ENCODE assay signal across 8 cellular contexts in the genomic region with DNA sequence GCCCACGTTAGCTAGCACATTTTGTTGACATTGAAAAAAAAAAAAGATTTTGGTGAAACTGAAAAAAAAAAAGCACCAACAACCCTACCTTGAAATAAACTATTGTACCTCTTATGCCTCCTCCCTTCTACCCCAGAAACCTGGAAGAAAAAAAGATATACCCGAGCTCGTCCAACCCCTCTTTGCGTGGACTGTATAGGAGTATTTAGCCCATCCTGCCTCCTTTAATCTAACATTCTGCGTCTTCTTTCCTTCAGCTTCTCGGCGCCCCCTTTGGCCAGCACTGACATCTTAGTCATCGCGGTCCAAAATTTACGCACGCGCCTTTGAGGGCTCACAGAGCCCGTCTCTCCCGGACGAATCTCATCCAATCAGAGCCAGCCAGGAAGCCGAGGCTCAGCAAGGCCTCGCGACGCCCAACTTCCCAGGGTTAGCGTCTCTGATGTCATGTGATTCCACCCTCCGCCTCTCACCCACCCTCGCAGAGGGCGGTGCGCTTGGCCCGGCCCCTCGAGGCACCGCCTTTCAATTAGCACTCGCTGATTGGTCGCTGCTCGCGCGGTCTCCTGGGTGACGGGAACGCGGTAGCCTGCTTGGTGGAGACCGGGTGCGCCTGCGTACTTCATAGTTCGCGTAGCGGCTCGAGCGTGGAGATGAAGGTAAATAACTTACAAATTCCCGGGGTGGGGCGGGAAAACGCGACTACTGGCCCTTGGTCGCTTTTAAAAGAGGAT. TPM values are rescaled to one million over a fixed set of nuclear protein-coding genes. Genes with fewer than 3 reads are reported as not detected.
DNase-seq lines count a peak whose midpoint lies in the region; TF ChIP-seq lines count a peak whose summit lies in the region.

A gene (plus strand): TSS at position 625 of the 734 bp plus-strand sequence. CDS start 29 bp downstream, at position 654.

- WGBS in mesenchymal stem cell = under 1% methylated on average over 47 of the region's 48 CpGs

- TF ChIP-seq CTCF in GM20000 (IDR thresholded peaks at IDR 0.05; ENCODE audit: extremely low read depth, missing control alignments) = peak; percentile 42

- no peak within 1 kb of the TSS for H2BK12ac ChIP-seq in mesenchymal stem cell (ENCODE audit: low read length in 2 of 2)

- DNase-seq in COR-L47 (lab: John Stamatoyannopoulos, UW) (peak; percentile 99), GM20000 (ENCODE audit: low spot score) (peak; percentile 94), HT-29 (ENCODE audit: low spot score) (peak; percentile 99), NOMO-1 (lab: John Stamatoyannopoulos, UW; ENCODE audit: unreplicated experiment in 2 of 2) (peak; percentile 99), mesenchymal stem cell (peak; percentile 100)
- peak; percentile 96 to 97 for DNase-seq in activated CD8-positive, alpha-beta memory T cell treated with anti-CD3 and anti-CD28 coated beads for 4 hours (ENCODE audit: low read depth in 2 of 2)
- peak; percentile 98 for DNase-seq in stimulated activated CD8-positive, alpha-beta memory T cell treated with anti-CD3 and anti-CD28 coated beads, Interleukin-12 subunit alpha, Interleukin-12 subunit beta, amount 100 ng/mL, for 4 hours (ENCODE audit: low read depth)

- peak within 1 kb of the TSS; percentile 39 for H4K91ac ChIP-seq in mesenchymal stem cell (ENCODE audit: low read length)

- H3K18ac ChIP-seq in mesenchymal stem cell (ENCODE audit: low read depth in 1 of 2, low read length in 2 of 2) = peak within 1 kb of the TSS; percentile 22 to 54

- no peaks in the 10 kb centered on the region for H3K27me3 ChIP-seq in endocrine pancreas (ENCODE audit: control insufficient read depth, insufficient read depth, low read length)
- no peaks in the 10 kb centered on the region for H3K27me3 ChIP-seq in mesenchymal stem cell (ENCODE audit: control insufficient read depth in 1 of 2, insufficient read depth in 1 of 2, low read length in 2 of 2)

- H2BK120ac ChIP-seq in mesenchymal stem cell (ENCODE audit: low read depth, low read length) = no peak within 1 kb of the TSS

- H3K4me1 ChIP-seq in endocrine pancreas (ENCODE audit: control insufficient read depth, insufficient read depth, low read length) (peaks cover 4% of the 10 kb centered on the region), mesenchymal stem cell (ENCODE audit: control insufficient read depth, insufficient read depth, low read depth, low read length) (no peaks in the 10 kb centered on the region)

- H2AK5ac ChIP-seq in mesenchymal stem cell (ENCODE audit: low read length, severe bottlenecking) = peak within 1 kb of the TSS; percentile 10

- H3K79me1 ChIP-seq in mesenchymal stem cell (replicated peaks; ENCODE audit: low read length, poor library complexity, severe bottlenecking) = peaks cover 11% of the 10 kb centered on the region

- no peak within 1 kb of the TSS for H2BK5ac ChIP-seq in mesenchymal stem cell (ENCODE audit: low read depth, low read length, poor library complexity, severe bottlenecking)

- H4K8ac ChIP-seq in mesenchymal stem cell (ENCODE audit: low read length) = peak within 1 kb of the TSS; percentile 77

- H3K36me3 ChIP-seq in endocrine pancreas (ENCODE audit: control insufficient read depth, insufficient read depth, low read length) (no peaks in the 10 kb centered on the region), mesenchymal stem cell (ENCODE audit: control insufficient read depth in 1 of 2, insufficient read depth in 2 of 2, low read depth in 1 of 2, low read length in 2 of 2) (peaks cover 0 to 16% of the 10 kb centered on the region in 2 experiments)

- peak within 1 kb of the TSS; percentile 100 for H3K4me2 ChIP-seq in mesenchymal stem cell (ENCODE audit: low read length, poor library complexity, severe bottlenecking)

- H3K27ac ChIP-seq in mesenchymal stem cell (ENCODE audit: low read length, poor library complexity, severe bottlenecking) = peak within 1 kb of the TSS; percentile 64

- peak within 1 kb of the TSS; percentile 94 for H3K4me3 ChIP-seq in endocrine pancreas (ENCODE audit: control insufficient read depth, insufficient read depth, low read length)
- H3K4me3 ChIP-seq in mesenchymal stem cell (ENCODE audit: insufficient read depth in 1 of 2, low read depth in 1 of 2, low read length in 2 of 2) = peak within 1 kb of the TSS; percentile 74 to 100

- no peak within 1 kb of the TSS for H2BK15ac ChIP-seq in mesenchymal stem cell (ENCODE audit: low read depth, poor library complexity, severe bottlenecking)

- H3K9ac ChIP-seq in endocrine pancreas (ENCODE audit: control insufficient read depth, insufficient read depth, low read length) (peak within 1 kb of the TSS; percentile 65), mesenchymal stem cell (ENCODE audit: low read length) (peak within 1 kb of the TSS; percentile 96)

- H3K4ac ChIP-seq in mesenchymal stem cell (ENCODE audit: low read depth in 1 of 2, low read length in 2 of 2) = peak within 1 kb of the TSS in 1 of 2 experiments; percentile 41

- H3K14ac ChIP-seq in mesenchymal stem cell (ENCODE audit: low read length in 2 of 2) = no peak within 1 kb of the TSS

- peak within 1 kb of the TSS; percentile 72 for H2AFZ ChIP-seq in mesenchymal stem cell (ENCODE audit: low read depth, low read length)

- no peaks in the 10 kb centered on the region for H3K9me3 ChIP-seq in endocrine pancreas (ENCODE audit: control insufficient read depth, low read length)
- H3K9me3 ChIP-seq in mesenchymal stem cell (ENCODE audit: control insufficient read depth, low read length) = no peaks in the 10 kb centered on the region

- H3K23ac ChIP-seq in mesenchymal stem cell (ENCODE audit: low read length in 2 of 2) = no peak within 1 kb of the TSS

RNA-seq across cellular contexts. Expression of the gene that starts here (rescaled TPM):
- 5.8 and 9.6 TPM in 2 replicates for total RNA-seq in HT-29 (2014; rRNA removed; shearing (Covaris generic))
- 33.7 TPM for polyA plus RNA-seq in mesenchymal stem cell (2013, experiment 1 of 2)
- polyA plus RNA-seq in mesenchymal stem cell (2013, experiment 2 of 2) = 31.0 TPM

Comparison
In these comparisons a context has a peak if more than half of its experiments do, and no peak if none do; other contexts are left out.
1. Peak in every context shown above with its lines: DNase-seq, H3K4me3 ChIP-seq and H3K27ac ChIP-seq.